In the genomic region with DNA sequence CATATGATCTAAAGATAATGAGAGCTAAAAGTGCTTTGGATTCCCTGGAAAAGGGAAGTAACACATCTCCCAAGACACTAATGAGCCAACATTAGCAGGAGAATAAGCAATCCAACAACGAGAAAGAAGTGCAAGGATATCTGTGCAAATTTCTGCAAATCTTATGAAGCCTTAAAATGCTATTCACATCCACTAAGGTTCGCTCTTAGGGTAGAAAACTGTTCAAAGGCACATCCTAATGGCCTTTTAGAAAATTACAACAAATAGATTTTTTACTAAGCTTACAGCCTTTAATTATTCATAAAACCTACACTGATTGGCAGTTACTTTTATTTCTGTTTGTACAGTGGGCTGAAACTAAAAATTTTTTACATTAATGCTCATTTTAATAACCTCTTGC, we compare ENCODE assay signal across 18 cellular contexts.
A peak's percentile ranks its signal among the peaks of the same experiment; 100 is the strongest.
DNase-seq lines count a peak whose midpoint lies in the region; ATAC-seq and TF ChIP-seq lines count a peak whose summit lies in the region.
"Had no signal": no experiment of that assay in that cellular context is flagged by ENCODE, and none has a peak within 500 bp of the region (broad histone marks: within the 10 kb centered on the region; RNA-seq: fewer than 3 reads in every experiment).

No MANE protein-coding gene starts in this region.

- no peak overlapping the region for H3K14ac ChIP-seq in neuronal stem cell (ENCODE audit: low read length)

- H2BK120ac ChIP-seq in neuronal stem cell (ENCODE audit: low read depth, low read length), result no peak overlapping the region

- no peaks in the 10 kb centered on the region for H3K9me2 ChIP-seq in neural cell (ENCODE audit: insufficient read depth, low read length)

- DNase-seq in AG09309 (ENCODE audit: low read depth) (no peak), HCEC 1CT (peak; percentile 6), caudate nucleus (lab: John Stamatoyannopoulos, UW) (no peak), A172 (ENCODE audit: low spot score) (no peak), neuronal stem cell (ENCODE audit: low spot score) (no peak), HT-29 (ENCODE audit: low spot score) (no peak)
- DNase-seq: activated CD4-positive, alpha-beta memory T cell treated with anti-CD3 and anti-CD28 coated beads, Interleukin-2, amount 10 ng/mL, durations not matched to agents 7 days and 5 days; activated T-cell treated with anti-CD3 and anti-CD28 coated beads, Interleukin-2, amount 50 U/mL, for 24 hours; AML-193; Caco-2; NCI-H1105; sigmoid colon; stimulated activated CD4-positive, alpha-beta T cell treated with anti-CD3 and anti-CD28 coated beads, Interleukin-1b, Interleukin-23, amount 100 ng/mL, for 48 hours had no signal

- no peak overlapping the region for H2BK12ac ChIP-seq in neuronal stem cell (ENCODE audit: low read length)

- TF ChIP-seq CTCF in AG09309 (IDR thresholded peaks at IDR 0.05; ENCODE audit: control insufficient read depth, insufficient read depth, low read depth, low read length, missing control alignments) (peak; percentile 9), neural cell (IDR thresholded peaks at IDR 0.05; ENCODE audit: poor library complexity, severe bottlenecking) (peak; percentile 29)

- no peak overlapping the region for H3K4me2 ChIP-seq in neural cell (ENCODE audit: low read length)
- no peak overlapping the region for H3K4me2 ChIP-seq in neuronal stem cell (ENCODE audit: insufficient read depth, low read length, poor library complexity, severe bottlenecking)
- H3K4me2 ChIP-seq: neural progenitor cell had no signal

- H4K91ac ChIP-seq in neuronal stem cell (ENCODE audit: low read depth, low read length, poor library complexity), result no peak overlapping the region

- H2BK5ac ChIP-seq in neuronal stem cell (ENCODE audit: low read length), result no peak overlapping the region

- H2BK15ac ChIP-seq in neuronal stem cell (ENCODE audit: low read length), result no peak overlapping the region

- H3K9me3 ChIP-seq in neural cell (ENCODE audit: low read length) (no peaks in the 10 kb centered on the region), neuronal stem cell (replicated peaks in 1 of 2; ENCODE audit: control insufficient read depth in 2 of 2, insufficient read depth in 1 of 2, low read depth in 1 of 2, low read length in 2 of 2) (no peaks in the 10 kb centered on the region)
- H3K9me3 ChIP-seq: Caco-2, esophagus muscularis mucosa, sigmoid colon had no signal

- H3K79me1 ChIP-seq in neuronal stem cell (ENCODE audit: low read depth, low read length), result no peaks in the 10 kb centered on the region

- H3F3A ChIP-seq in neural cell (ENCODE audit: insufficient read depth, low read length, poor library complexity, severe bottlenecking), result no peaks in the 10 kb centered on the region

- no peak for TF ChIP-seq EP300 in neural cell (conservative IDR thresholded peaks at IDR 0.05; ENCODE audit: poor library complexity, severe bottlenecking)

- H3K4me3 ChIP-seq in AG09309 (ENCODE audit: control insufficient read depth, low read depth, low read length) (no peak overlapping the region), neural cell (ENCODE audit: low read length) (no peak overlapping the region), neuronal stem cell (ENCODE audit: low read length in 2 of 2) (no peak overlapping the region)
- H3K4me3 ChIP-seq: esophagus muscularis mucosa, neural progenitor cell, sigmoid colon had no signal

- peak; percentile 25 for TF ChIP-seq RAD21 in neural cell (conservative IDR thresholded peaks at IDR 0.05)

- H3K23ac ChIP-seq in neuronal stem cell (ENCODE audit: low read depth, low read length, poor library complexity), result no peak overlapping the region

- H4K20me1 ChIP-seq in neural cell (ENCODE audit: insufficient read depth), result no peaks in the 10 kb centered on the region

- H3K27me3 ChIP-seq in neural cell (ENCODE audit: insufficient read depth, low read depth, low read length) (no peaks in the 10 kb centered on the region), neuronal stem cell (ENCODE audit: control insufficient read depth in 3 of 3, insufficient read depth in 3 of 3, low read depth in 1 of 3, low read length in 3 of 3) (no peaks in the 10 kb centered on the region)
- H3K27me3 ChIP-seq: esophagus muscularis mucosa, neural progenitor cell, sigmoid colon had no signal

- H3K4ac ChIP-seq in neuronal stem cell (ENCODE audit: low read length), result no peak overlapping the region

- H3K9ac ChIP-seq in neural cell (ENCODE audit: low read length) (no peak overlapping the region), neuronal stem cell (ENCODE audit: low read depth, low read length, poor library complexity) (no peak overlapping the region)
- H3K9ac ChIP-seq: KMS-11, neural progenitor cell had no signal

- H3K79me2 ChIP-seq in neural cell (replicated peaks; ENCODE audit: insufficient read depth, low read length), result no peaks in the 10 kb centered on the region

- H3K4me1 ChIP-seq in neuronal stem cell (ENCODE audit: control insufficient read depth in 2 of 2, insufficient read depth in 1 of 2, low read depth in 1 of 2, low read length in 2 of 2), result peaks cover 12 to 21% of the 10 kb centered on the region in 2 donors
- H3K4me1 ChIP-seq: Caco-2, esophagus muscularis mucosa, sigmoid colon had no signal

- no peaks in the 10 kb centered on the region for H3K36me3 ChIP-seq in neural cell (ENCODE audit: insufficient read depth, low read length)
- H3K36me3 ChIP-seq in neuronal stem cell (replicated peaks in 1 of 2; ENCODE audit: control insufficient read depth in 2 of 2, insufficient read depth in 2 of 2, low read length in 2 of 2), result no peaks in the 10 kb centered on the region
- H3K36me3 ChIP-seq: esophagus muscularis mucosa, neural progenitor cell, sigmoid colon had no signal

- no peak overlapping the region for H3K18ac ChIP-seq in neuronal stem cell (ENCODE audit: low read length)

- ATAC-seq in HG03565 (IDR thresholded peaks at IDR 0.05; ENCODE audit: unreplicated experiment), result no peak

- H2AFZ ChIP-seq in neural cell (ENCODE audit: low read depth, low read length) (no peak overlapping the region), neuronal stem cell (ENCODE audit: low read length) (no peak overlapping the region)
- H2AFZ ChIP-seq: neural progenitor cell had no signal

- no peak overlapping the region for H2AK5ac ChIP-seq in neuronal stem cell (ENCODE audit: low read depth, low read length)

- no CpG with 5 or more reads among the region's 2 CpGs for WGBS in neuronal stem cell (ENCODE audit: extremely low coverage in 2 of 2, insufficient read length in 2 of 2, insufficient replicate concordance in 1 of 2), 2 donors

- H3K27ac ChIP-seq in caudate nucleus (ENCODE audit: low read depth, low read length), result peak overlapping the region; percentile 69
- no peak overlapping the region for H3K27ac ChIP-seq in neural cell (ENCODE audit: low read length)
- no peak overlapping the region for H3K27ac ChIP-seq in neuronal stem cell (replicated peaks; ENCODE audit: low read length)
- H3K27ac ChIP-seq: esophagus muscularis mucosa, neural progenitor cell, sigmoid colon had no signal

- no peak overlapping the region for H4K8ac ChIP-seq in neuronal stem cell (ENCODE audit: low read depth, low read length)

TF ChIP-seq in neural cell, 6 proteins besides CTCF, POLR2A, EP300 and RAD21:
- TF ChIP-seq EZH2 (IDR thresholded peaks at IDR 0.05; ENCODE audit: borderline replicate concordance, insufficient read depth, low read length, poor library complexity, severe bottlenecking) (no peak), MXI1 (conservative IDR thresholded peaks at IDR 0.05; ENCODE audit: poor library complexity, severe bottlenecking) (no peak), SMC3 (conservative IDR thresholded peaks at IDR 0.05; ENCODE audit: poor library complexity) (peak; percentile 17), TAF1 (IDR thresholded peaks at IDR 0.05; ENCODE audit: low read depth) (no peak), POLR2AphosphoS5 (IDR thresholded peaks at IDR 0.05) (no peak)
- TF ChIP-seq, protein P1, sequence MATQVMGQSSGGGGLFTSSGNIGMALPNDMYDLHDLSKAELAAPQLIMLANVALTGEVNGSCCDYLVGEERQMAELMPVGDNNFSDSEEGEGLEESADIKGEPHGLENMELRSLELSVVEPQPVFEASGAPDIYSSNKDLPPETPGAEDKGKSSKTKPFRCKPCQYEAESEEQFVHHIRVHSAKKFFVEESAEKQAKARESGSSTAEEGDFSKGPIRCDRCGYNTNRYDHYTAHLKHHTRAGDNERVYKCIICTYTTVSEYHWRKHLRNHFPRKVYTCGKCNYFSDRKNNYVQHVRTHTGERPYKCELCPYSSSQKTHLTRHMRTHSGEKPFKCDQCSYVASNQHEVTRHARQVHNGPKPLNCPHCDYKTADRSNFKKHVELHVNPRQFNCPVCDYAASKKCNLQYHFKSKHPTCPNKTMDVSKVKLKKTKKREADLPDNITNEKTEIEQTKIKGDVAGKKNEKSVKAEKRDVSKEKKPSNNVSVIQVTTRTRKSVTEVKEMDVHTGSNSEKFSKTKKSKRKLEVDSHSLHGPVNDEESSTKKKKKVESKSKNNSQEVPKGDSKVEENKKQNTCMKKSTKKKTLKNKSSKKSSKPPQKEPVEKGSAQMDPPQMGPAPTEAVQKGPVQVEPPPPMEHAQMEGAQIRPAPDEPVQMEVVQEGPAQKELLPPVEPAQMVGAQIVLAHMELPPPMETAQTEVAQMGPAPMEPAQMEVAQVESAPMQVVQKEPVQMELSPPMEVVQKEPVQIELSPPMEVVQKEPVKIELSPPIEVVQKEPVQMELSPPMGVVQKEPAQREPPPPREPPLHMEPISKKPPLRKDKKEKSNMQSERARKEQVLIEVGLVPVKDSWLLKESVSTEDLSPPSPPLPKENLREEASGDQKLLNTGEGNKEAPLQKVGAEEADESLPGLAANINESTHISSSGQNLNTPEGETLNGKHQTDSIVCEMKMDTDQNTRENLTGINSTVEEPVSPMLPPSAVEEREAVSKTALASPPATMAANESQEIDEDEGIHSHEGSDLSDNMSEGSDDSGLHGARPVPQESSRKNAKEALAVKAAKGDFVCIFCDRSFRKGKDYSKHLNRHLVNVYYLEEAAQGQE (IDR thresholded peaks at IDR 0.05; ENCODE audit: borderline replicate concordance), result no peak
